ENCODE assay signal across 18 cellular contexts in the genomic region with DNA sequence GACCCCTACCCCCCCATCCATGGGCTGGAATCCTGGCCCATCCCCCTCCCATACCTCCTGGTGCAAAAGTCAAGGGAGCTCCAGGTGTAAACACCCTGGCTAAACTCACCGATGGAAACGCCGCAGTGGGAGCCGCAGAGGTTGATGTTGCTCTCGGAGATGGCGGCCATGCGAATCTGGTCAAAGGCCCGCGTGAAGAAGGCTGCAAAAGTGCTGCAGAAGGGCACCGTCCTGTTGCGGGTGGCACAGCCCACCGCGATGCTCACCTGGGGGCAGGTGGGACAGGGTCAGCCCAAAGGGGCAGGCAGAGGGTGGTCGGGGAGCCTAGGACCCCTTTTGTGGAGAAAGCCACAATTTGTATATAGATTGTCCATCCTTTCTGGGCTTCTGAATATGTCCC. TPM values are rescaled to one million over a fixed set of nuclear protein-coding genes. Genes with fewer than 3 reads are reported as not detected.
DNase-seq lines count a peak whose midpoint lies in the region; FAIRE-seq and TF ChIP-seq lines count a peak whose summit lies in the region.
"Had no signal": no experiment of that assay in that cellular context is flagged by ENCODE, and none has a peak within 500 bp of the region (broad histone marks: within the 10 kb centered on the region; RNA-seq: fewer than 3 reads in every experiment).

No MANE protein-coding gene starts in this region.

- CTCF ChIA-PET in activated naive CD4-positive, alpha-beta T cell treated with anti-CD3 and anti-CD28 coated beads for 36 hours (lab: Charles Lee), result interaction anchor here (0.7 to 1.0 kb wide), 2 partner anchors 9 to 62 kb away, joined by 3 read pairs; no protein-coding TSS in a partner anchor
- CTCF ChIA-PET in activated naive CD4-positive, alpha-beta T cell treated with anti-CD3 and anti-CD28 coated beads, Interleukin-2, amount 10 ng/mL, durations not matched to agents 7 days and 5 days (lab: Charles Lee), result no interaction called here

- H3K9ac ChIP-seq in endodermal cell (ENCODE audit: extremely low read depth, low read length, poor library complexity, severe bottlenecking), result no peak overlapping the region
- H3K9ac ChIP-seq: BLaER1 treated with 17β-estradiol and CSF1 and Interleukin-3, amounts not matched to agents 10 nM and 100 nM had no signal

- FAIRE-seq in GM12892 (lab: Jason Lieb, UNC), result no peak
- FAIRE-seq: A204.1, G401.6, H1 had no signal

- DNase-seq in activated naive CD4-positive, alpha-beta T cell treated with anti-CD3 and anti-CD28 coated beads for 36 hours, result no peak
- no peak for DNase-seq in activated naive CD4-positive, alpha-beta T cell treated with anti-CD3 and anti-CD28 coated beads, Interleukin-2, amount 10 ng/mL, durations not matched to agents 7 days and 5 days
- DNase-seq in GM12892 (ENCODE audit: insufficient read length), result peak; percentile 13
- DNase-seq in endodermal cell, result no peak
- DNase-seq in osteocyte (ENCODE audit: extremely low spot score, unreplicated experiment), result peak; percentile 83
- no peak for DNase-seq in glomerular visceral epithelial cell (ENCODE audit: extremely low spot score)
- DNase-seq in NCI-H1105 (lab: John Stamatoyannopoulos, UW), result no peak
- no peak for DNase-seq in lower leg skin (ENCODE audit: low spot score in 2 of 2)
- DNase-seq: DND-41, HFFc6, MG63, NCI-H1092 treated with DMSO at 0.1 percent for 48 hours, NCI-H1694, NCI-H510A treated with DMSO at 0.1 percent for 48 hours had no signal

- H3K4me3 ChIP-seq in endodermal cell (ENCODE audit: low read length) (no peak overlapping the region), lower leg skin (ENCODE audit: low read depth, poor library complexity, severe bottlenecking) (no peak overlapping the region)
- H3K4me3 ChIP-seq: BLaER1 treated with 17β-estradiol and CSF1 and Interleukin-3, amounts not matched to agents 10 nM and 100 nM; MG63 had no signal

- H3K27me3 Mint-ChIP-seq in activated naive CD4-positive, alpha-beta T cell treated with anti-CD3 and anti-CD28 coated beads for 36 hours (ENCODE audit: low read depth), result no peaks in the 10 kb centered on the region
- H3K27me3 Mint-ChIP-seq in activated naive CD4-positive, alpha-beta T cell treated with anti-CD3 and anti-CD28 coated beads, Interleukin-2, amount 10 ng/mL, durations not matched to agents 7 days and 5 days, result no peaks in the 10 kb centered on the region
- no peaks in the 10 kb centered on the region for H3K27me3 Mint-ChIP-seq in endodermal cell (ENCODE audit: insufficient read depth)
- no peaks in the 10 kb centered on the region for H3K27me3 Mint-ChIP-seq in osteocyte (ENCODE audit: unreplicated experiment)

- peaks cover 86% of the 10 kb centered on the region for H3K36me3 ChIP-seq in endodermal cell (ENCODE audit: control insufficient read depth, insufficient read depth, low read length)

- TF ChIP-seq CTCF in endodermal cell (conservative IDR thresholded peaks at IDR 0.05) (no peak), osteocyte (IDR thresholded peaks at IDR 0.05) (no peak), lower leg skin (IDR thresholded peaks at IDR 0.05) (no peak)

- H3K4me1 ChIP-seq in endodermal cell (ENCODE audit: control insufficient read depth, insufficient read depth, low read length), result no peaks in the 10 kb centered on the region

- H3K4me1 Mint-ChIP-seq in activated naive CD4-positive, alpha-beta T cell treated with anti-CD3 and anti-CD28 coated beads for 36 hours (ENCODE audit: low read depth), result no peaks in the 10 kb centered on the region
- H3K4me1 Mint-ChIP-seq in activated naive CD4-positive, alpha-beta T cell treated with anti-CD3 and anti-CD28 coated beads, Interleukin-2, amount 10 ng/mL, durations not matched to agents 7 days and 5 days, result peaks cover 2% of the 10 kb centered on the region
- H3K4me1 Mint-ChIP-seq in endodermal cell, result no peaks in the 10 kb centered on the region
- H3K4me1 Mint-ChIP-seq in osteocyte (ENCODE audit: unreplicated experiment), result peaks cover 7% of the 10 kb centered on the region

- TF ChIP-seq POLR2A in GM12892 (IDR thresholded peaks at IDR 0.05; ENCODE audit: low read depth, low read length) (no peak; the same call in 1 of the 2 replicates), lower leg skin (IDR thresholded peaks at IDR 0.05) (no peak)

- H3K27me3 ChIP-seq in endodermal cell (ENCODE audit: control insufficient read depth, insufficient read depth, low read length, poor library complexity, severe bottlenecking), result no peaks in the 10 kb centered on the region
- H3K27me3 ChIP-seq: BLaER1 treated with 17β-estradiol and CSF1 and Interleukin-3, amounts not matched to agents 10 nM and 100 nM; MG63 had no signal

- H3K9me3 ChIP-seq in endodermal cell (ENCODE audit: control insufficient read depth, low read length), result no peaks in the 10 kb centered on the region
- H3K9me3 ChIP-seq: BLaER1 treated with 17β-estradiol and CSF1 and Interleukin-3, amounts not matched to agents 10 nM and 100 nM; MG63 had no signal

- 96 to 97% methylated on average over 14 of the region's 14 CpGs for WGBS in endodermal cell (ENCODE audit: insufficient coverage in 1 of 2, insufficient read length in 1 of 2), 2 experiments
- WGBS in lower leg skin, 2 donors, result 97 to 98% methylated on average over 14 of the region's 14 CpGs

- H3K4me3 Mint-ChIP-seq in activated naive CD4-positive, alpha-beta T cell treated with anti-CD3 and anti-CD28 coated beads for 36 hours, result no peak overlapping the region
- H3K4me3 Mint-ChIP-seq in activated naive CD4-positive, alpha-beta T cell treated with anti-CD3 and anti-CD28 coated beads, Interleukin-2, amount 10 ng/mL, durations not matched to agents 7 days and 5 days, result no peak overlapping the region
- H3K4me3 Mint-ChIP-seq in endodermal cell (no peak overlapping the region), osteocyte (ENCODE audit: unreplicated experiment) (no peak overlapping the region)
- H3K4me3 Mint-ChIP-seq: HFFc6 had no signal

- H3K27ac Mint-ChIP-seq in activated naive CD4-positive, alpha-beta T cell treated with anti-CD3 and anti-CD28 coated beads for 36 hours, result peak overlapping the region; percentile 37
- H3K27ac Mint-ChIP-seq in activated naive CD4-positive, alpha-beta T cell treated with anti-CD3 and anti-CD28 coated beads, Interleukin-2, amount 10 ng/mL, durations not matched to agents 7 days and 5 days, result no peak overlapping the region
- peak overlapping the region; percentile 11 for H3K27ac Mint-ChIP-seq in endodermal cell
- H3K27ac Mint-ChIP-seq in osteocyte (ENCODE audit: unreplicated experiment), result no peak overlapping the region
- H3K27ac Mint-ChIP-seq: HFFc6 had no signal

- no peaks in the 10 kb centered on the region for H3K9me3 Mint-ChIP-seq in activated naive CD4-positive, alpha-beta T cell treated with anti-CD3 and anti-CD28 coated beads for 36 hours
- H3K9me3 Mint-ChIP-seq in activated naive CD4-positive, alpha-beta T cell treated with anti-CD3 and anti-CD28 coated beads, Interleukin-2, amount 10 ng/mL, durations not matched to agents 7 days and 5 days, result no peaks in the 10 kb centered on the region
- H3K9me3 Mint-ChIP-seq in endodermal cell (no peaks in the 10 kb centered on the region), osteocyte (ENCODE audit: unreplicated experiment) (no peaks in the 10 kb centered on the region)
- H3K9me3 Mint-ChIP-seq: HFFc6 had no signal

- H3K36me3 Mint-ChIP-seq in activated naive CD4-positive, alpha-beta T cell treated with anti-CD3 and anti-CD28 coated beads for 36 hours (ENCODE audit: low read depth), result peaks cover 31% of the 10 kb centered on the region
- H3K36me3 Mint-ChIP-seq in activated naive CD4-positive, alpha-beta T cell treated with anti-CD3 and anti-CD28 coated beads, Interleukin-2, amount 10 ng/mL, durations not matched to agents 7 days and 5 days, result peaks cover 40% of the 10 kb centered on the region
- H3K36me3 Mint-ChIP-seq in endodermal cell (ENCODE audit: low read depth) (peaks cover 89% of the 10 kb centered on the region), osteocyte (ENCODE audit: unreplicated experiment) (peaks cover 53% of the 10 kb centered on the region)

- H3K27ac ChIP-seq in endodermal cell (ENCODE audit: low read depth, low read length), result no peak overlapping the region
- H3K27ac ChIP-seq: BLaER1 treated with 17β-estradiol and CSF1 and Interleukin-3, amounts not matched to agents 10 nM and 100 nM had no signal

- intact Hi-C loops in activated naive CD4-positive, alpha-beta T cell treated with anti-CD3 and anti-CD28 coated beads for 36 hours (cut with micrococcal nuclease), result no loop called here
- intact Hi-C loops in lower leg skin (cut with DNase I; ENCODE audit: low total_unique reads), result no loop called here

RNA-seq across cellular contexts. Expression of a gene that starts 26.7 kb away (rescaled TPM):
- total RNA-seq in activated naive CD4-positive, alpha-beta T cell treated with anti-CD3 and anti-CD28 coated beads for 36 hours, result 100 to 1,000 TPM; 316 to 322 TPM
- polyA plus RNA-seq in GM12892 (2012; ENCODE audit: missing spikeins), result 126 TPM
- total RNA-seq in endodermal cell (100 to 1,000 TPM; 373 to 472 TPM), osteocyte (480 and 494 TPM in 2 replicates), lower leg skin (100 to 1,000 TPM in 3 of 4 donors, 10 to 100 TPM in 1; 98.1 to 195 (median 154) TPM)
- polyA plus RNA-seq in endodermal cell (2013, experiment 1 of 2), result 576 TPM
- polyA plus RNA-seq in endodermal cell (2013, experiment 2 of 2), result 503 TPM

Comparison
In these comparisons a context has a peak if more than half of its experiments do, and no peak if none do; other contexts are left out.
1. H3K27ac Mint-ChIP-seq: peak in activated naive CD4-positive, alpha-beta T cell treated with anti-CD3 and anti-CD28 coated beads for 36 hours (single experiment) and endodermal cell (single experiment); none in activated naive CD4-positive, alpha-beta T cell treated with anti-CD3 and anti-CD28 coated beads, Interleukin-2, amount 10 ng/mL, durations not matched to agents 7 days and 5 days (single experiment) and osteocyte (single experiment).
2. DNase-seq: peak in GM12892 (single experiment) and osteocyte (single experiment); none in activated naive CD4-positive, alpha-beta T cell treated with anti-CD3 and anti-CD28 coated beads for 36 hours (single experiment), activated naive CD4-positive, alpha-beta T cell treated with anti-CD3 and anti-CD28 coated beads, Interleukin-2, amount 10 ng/mL, durations not matched to agents 7 days and 5 days (single experiment), endodermal cell (single experiment), glomerular visceral epithelial cell (single experiment), NCI-H1105 (single experiment) and lower leg skin (0 of 2).